12 cellular contexts compared by ENCODE assay signal in the genomic region with DNA sequence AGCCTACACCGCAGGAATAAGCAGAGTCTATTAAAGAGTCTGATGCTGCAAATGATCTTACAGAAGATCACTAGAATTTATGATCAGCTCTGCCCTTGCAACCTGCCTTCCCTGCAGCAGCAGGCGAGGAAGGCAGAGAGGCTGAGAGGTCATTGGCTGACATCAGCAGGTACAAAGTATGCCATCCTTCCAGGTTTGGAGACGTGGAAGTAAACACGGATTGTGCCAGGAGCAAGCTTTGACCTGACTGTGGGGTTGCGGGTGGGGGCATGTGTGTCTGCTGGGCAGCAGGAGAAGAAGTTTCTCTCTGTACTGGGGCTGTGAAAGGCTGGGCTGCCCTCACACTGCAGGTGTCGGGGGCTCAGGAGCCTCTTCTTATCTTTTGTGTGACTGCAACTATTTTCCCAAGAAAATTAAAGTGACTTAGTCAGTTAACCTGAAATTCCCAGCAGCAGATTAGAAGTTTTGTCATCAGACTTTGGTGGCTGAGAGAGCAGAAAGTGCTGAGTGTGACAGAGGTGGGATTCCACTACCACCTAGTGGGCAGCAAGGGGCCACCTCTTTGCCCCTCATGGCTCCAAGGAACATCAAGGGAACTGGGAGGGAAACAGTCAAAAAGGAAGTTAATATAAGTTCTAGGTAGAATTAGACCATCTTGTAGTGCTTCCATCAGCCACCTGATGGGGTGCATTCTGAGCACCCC.
A peak's percentile ranks its signal among the peaks of the same experiment; 100 is the strongest.
DNase-seq lines count a peak whose midpoint lies in the region; ATAC-seq, FAIRE-seq and TF ChIP-seq lines count a peak whose summit lies in the region.
"Had no signal": no experiment of that assay in that cellular context is flagged by ENCODE, and none has a peak within 500 bp of the region (broad histone marks: within the 10 kb centered on the region; RNA-seq: fewer than 3 reads in every experiment).

No MANE protein-coding gene starts in this region.

- H3K9me3 Mint-ChIP-seq in stimulated activated effector memory CD8-positive, alpha-beta T cell treated with anti-CD3 and anti-CD28 coated beads, Interleukin-12 subunit alpha, Interleukin-12 subunit beta, amount 100 ng/mL, for 72 hours, result no peaks in the 10 kb centered on the region
- H3K9me3 Mint-ChIP-seq: activated naive CD8-positive, alpha-beta T cell treated with anti-CD3 and anti-CD28 coated beads, Interleukin-2, amount 10 ng/mL, durations not matched to agents 7 days and 5 days; IgD-negative memory B cell had no signal

- dilution Hi-C loops in endothelial cell of umbilical vein (cut with MboI; ENCODE audit: extremely low pct_ligation_motif_present, low sequenced_read_pairs), result no loop called here

- no peaks in the 10 kb centered on the region for H4K20me1 ChIP-seq in endothelial cell of umbilical vein (replicated peaks; ENCODE audit: control insufficient read depth, extremely low read depth, insufficient read depth, low read length)

- no peak overlapping the region for H3K9ac ChIP-seq in endothelial cell of umbilical vein (replicated peaks; ENCODE audit: extremely low read depth, insufficient read depth, low read length)

- TF ChIP-seq CTCF in heart right ventricle (IDR thresholded peaks at IDR 0.05) (peak in 6 of 9 donors; percentile 24 to 48 (median 34)), endothelial cell of umbilical vein (IDR thresholded peaks at IDR 0.05; ENCODE audit: extremely low read depth in 1 of 2, insufficient read depth in 1 of 2, low read depth in 1 of 2, low read length in 2 of 2) (peak; percentile 21 to 27), adrenal gland (IDR thresholded peaks at IDR 0.05) (peak in 1 of 6 experiments; percentile 17)

- H3K27me3 ChIP-seq in heart right ventricle (peaks cover 0 to 7% (median 0%) of the 10 kb centered on the region in 7 donors), endothelial cell of umbilical vein (ENCODE audit: control insufficient read depth in 2 of 2, insufficient read depth in 2 of 2, low read length in 2 of 2) (peaks cover 0 to 1% of the 10 kb centered on the region in 2 experiments), adrenal gland (no peaks in the 10 kb centered on the region)
- H3K27me3 ChIP-seq: upper lobe of right lung had no signal

- H3K79me2 ChIP-seq in endothelial cell of umbilical vein (ENCODE audit: control insufficient read depth, insufficient read depth, low read length), result no peaks in the 10 kb centered on the region

- BruUV-seq in endothelial cell of umbilical vein (replicated peaks; lab: Mats Ljungman, UMichigan), result no TSS peak

- CTCF ChIA-PET in endothelial cell of umbilical vein (lab: Charles Lee), result interaction anchor here (1.0 to 1.5 kb wide), 3 partner anchors 15 to 1580 kb away, joined by 3 to 7 read pairs (median 5); no protein-coding TSS in a partner anchor

- ATAC-seq in heart right ventricle, result no peak
- no peak for ATAC-seq in Right ventricle myocardium superior (ENCODE audit: poor library complexity)
- ATAC-seq in stimulated activated effector memory CD8-positive, alpha-beta T cell treated with anti-CD3 and anti-CD28 coated beads, Interleukin-12 subunit alpha, Interleukin-12 subunit beta, amount 100 ng/mL, for 72 hours, result peak; percentile 34
- ATAC-seq: upper lobe of right lung had no signal

- DNase-seq in heart right ventricle (no peak), Right ventricle myocardium superior (no peak), NCI-H1105 (lab: John Stamatoyannopoulos, UW) (peak; percentile 11), endothelial cell of umbilical vein (ENCODE audit: low read depth, low spot score) (no peak), adrenal gland (no peak), NCI-H2029 (lab: John Stamatoyannopoulos, UW) (no peak), activated T-cell treated with anti-CD3 and anti-CD28 coated beads for 4 hours (no peak)
- no peak for DNase-seq in stimulated activated effector memory CD8-positive, alpha-beta T cell treated with anti-CD3 and anti-CD28 coated beads, Interleukin-12 subunit alpha, Interleukin-12 subunit beta, amount 100 ng/mL, for 72 hours (ENCODE audit: low spot score in 2 of 2)
- DNase-seq: activated naive CD8-positive, alpha-beta T cell treated with anti-CD3 and anti-CD28 coated beads, Interleukin-2, amount 10 ng/mL, durations not matched to agents 7 days and 5 days; stimulated activated CD4-positive, alpha-beta T cell treated with anti-CD3 and anti-CD28 coated beads, Interleukin-15, amount 100 ng/mL, for 24 hours; upper lobe of right lung had no signal

- H3K4me3 ChIP-seq in heart right ventricle, result no peak overlapping the region
- no peak overlapping the region for H3K4me3 ChIP-seq in endothelial cell of umbilical vein (replicated peaks in 1 of 3; ENCODE audit: insufficient read depth in 1 of 3, low read depth in 1 of 3, low read length in 3 of 3)
- no peak overlapping the region for H3K4me3 ChIP-seq in adrenal gland
- H3K4me3 ChIP-seq: upper lobe of right lung had no signal

- H2AFZ ChIP-seq in endothelial cell of umbilical vein (ENCODE audit: low read depth, low read length), result no peak overlapping the region

- H3K27ac ChIP-seq in heart right ventricle, result no peak overlapping the region
- no peak overlapping the region for H3K27ac ChIP-seq in endothelial cell of umbilical vein (ENCODE audit: insufficient read depth, low read depth, low read length)
- H3K27ac ChIP-seq in adrenal gland, result no peak overlapping the region
- H3K27ac ChIP-seq: upper lobe of right lung had no signal

- POLR2A ChIA-PET in endothelial cell of umbilical vein (lab: Charles Lee), result no interaction called here

- TF ChIP-seq POLR2A in endothelial cell of umbilical vein (IDR thresholded peaks at IDR 0.05; ENCODE audit: low read depth, low read length) (no peak), adrenal gland (IDR thresholded peaks at IDR 0.05) (no peak)

- no peaks in the 10 kb centered on the region for H3K9me1 ChIP-seq in endothelial cell of umbilical vein (replicated peaks; ENCODE audit: control insufficient read depth, extremely low read depth, insufficient read depth, low read length)

- H3K4me2 ChIP-seq in endothelial cell of umbilical vein (ENCODE audit: insufficient read depth, low read length), result no peak overlapping the region

- H3K36me3 ChIP-seq in heart right ventricle (no peaks in the 10 kb centered on the region), endothelial cell of umbilical vein (ENCODE audit: control insufficient read depth in 2 of 2, extremely low read depth in 1 of 2, insufficient read depth in 2 of 2, low read length in 2 of 2) (no peaks in the 10 kb centered on the region), adrenal gland (replicated peaks in 1 of 2) (no peaks in the 10 kb centered on the region)
- H3K36me3 ChIP-seq: upper lobe of right lung had no signal

- H3K9me3 ChIP-seq in heart right ventricle (no peaks in the 10 kb centered on the region), endothelial cell of umbilical vein (replicated peaks; ENCODE audit: control insufficient read depth, insufficient read depth, low read length) (no peaks in the 10 kb centered on the region), adrenal gland (replicated peaks in 1 of 3) (no peaks in the 10 kb centered on the region)
- H3K9me3 ChIP-seq: upper lobe of right lung had no signal

- H3K4me1 ChIP-seq in heart right ventricle (peaks cover 0 to 2% (median 0%) of the 10 kb centered on the region in 9 donors), endothelial cell of umbilical vein (ENCODE audit: control insufficient read depth, extremely low read depth, insufficient read depth, low read length) (peaks cover 13% of the 10 kb centered on the region), adrenal gland (replicated peaks in 1 of 2) (no peaks in the 10 kb centered on the region)
- H3K4me1 ChIP-seq: upper lobe of right lung had no signal

- no peak overlapping the region for H3K4me3 Mint-ChIP-seq in stimulated activated effector memory CD8-positive, alpha-beta T cell treated with anti-CD3 and anti-CD28 coated beads, Interleukin-12 subunit alpha, Interleukin-12 subunit beta, amount 100 ng/mL, for 72 hours
- H3K4me3 Mint-ChIP-seq: activated naive CD8-positive, alpha-beta T cell treated with anti-CD3 and anti-CD28 coated beads, Interleukin-2, amount 10 ng/mL, durations not matched to agents 7 days and 5 days; IgD-negative memory B cell had no signal

- intact Hi-C loops in heart right ventricle (cut with DNase I), result loop anchor here in 4 of 10 donors (5.0 to 10.0 kb wide), 3 partner anchors 177 to 833 kb away; no protein-coding TSS in a partner anchor
- intact Hi-C loops in Right ventricle myocardium superior (cut with DNase I), result no loop called here
- intact Hi-C loops in endothelial cell of umbilical vein (cut with micrococcal nuclease), result loop anchor here (1.0 to 5.0 kb wide), 2 partner anchors 178 to 1414 kb away; no protein-coding TSS in a partner anchor
- intact Hi-C loops in adrenal gland (cut with DNase I), result no loop called here

- no peak for FAIRE-seq in endothelial cell of umbilical vein (lab: Jason Lieb, UNC)

- WGBS in heart right ventricle, 2 donors, result 54 to 57% methylated on average over 6 of the region's 6 CpGs
- 49 to 56% (median 53%) methylated on average over 6 of the region's 6 CpGs for WGBS in adrenal gland, 4 donors

- H3K4me1 Mint-ChIP-seq in stimulated activated effector memory CD8-positive, alpha-beta T cell treated with anti-CD3 and anti-CD28 coated beads, Interleukin-12 subunit alpha, Interleukin-12 subunit beta, amount 100 ng/mL, for 72 hours, result no peaks in the 10 kb centered on the region
- H3K4me1 Mint-ChIP-seq: activated naive CD8-positive, alpha-beta T cell treated with anti-CD3 and anti-CD28 coated beads, Interleukin-2, amount 10 ng/mL, durations not matched to agents 7 days and 5 days; IgD-negative memory B cell had no signal

- no peak overlapping the region for H3K27ac Mint-ChIP-seq in stimulated activated effector memory CD8-positive, alpha-beta T cell treated with anti-CD3 and anti-CD28 coated beads, Interleukin-12 subunit alpha, Interleukin-12 subunit beta, amount 100 ng/mL, for 72 hours
- H3K27ac Mint-ChIP-seq: activated naive CD8-positive, alpha-beta T cell treated with anti-CD3 and anti-CD28 coated beads, Interleukin-2, amount 10 ng/mL, durations not matched to agents 7 days and 5 days; IgD-negative memory B cell had no signal

- H3K36me3 Mint-ChIP-seq in stimulated activated effector memory CD8-positive, alpha-beta T cell treated with anti-CD3 and anti-CD28 coated beads, Interleukin-12 subunit alpha, Interleukin-12 subunit beta, amount 100 ng/mL, for 72 hours, result no peaks in the 10 kb centered on the region
- H3K36me3 Mint-ChIP-seq: activated naive CD8-positive, alpha-beta T cell treated with anti-CD3 and anti-CD28 coated beads, Interleukin-2, amount 10 ng/mL, durations not matched to agents 7 days and 5 days; IgD-negative memory B cell had no signal

TF ChIP-seq in endothelial cell of umbilical vein, 7 proteins besides CTCF, POLR2A, EP300 and RAD21 (continues in another document):
- TF ChIP-seq, protein P1, sequence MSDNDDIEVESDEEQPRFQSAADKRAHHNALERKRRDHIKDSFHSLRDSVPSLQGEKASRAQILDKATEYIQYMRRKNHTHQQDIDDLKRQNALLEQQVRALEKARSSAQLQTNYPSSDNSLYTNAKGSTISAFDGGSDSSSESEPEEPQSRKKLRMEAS (IDR thresholded peaks at IDR 0.05; ENCODE audit: insufficient read depth, insufficient read length), result no peak
- TF ChIP-seq MYC (IDR thresholded peaks at IDR 0.05; ENCODE audit: low read depth, low read length) (no peak), JUN (IDR thresholded peaks at IDR 0.05; ENCODE audit: borderline replicate concordance, insufficient read depth, insufficient read length, low read depth) (no peak), FOS (IDR thresholded peaks at IDR 0.05; ENCODE audit: borderline replicate concordance, insufficient read depth, low read length) (no peak)
